ENCODE assay signal across 8 cellular contexts in genomic region chr7:66281678-66282593, GRCh38.
DNase-seq lines count a peak whose midpoint lies in the region; ATAC-seq and TF ChIP-seq lines count a peak whose summit lies in the region.

No MANE protein-coding gene starts in this region.

- peaks cover 19% of the 10 kb centered on the region for H3K4me1 ChIP-seq in Panc1 (ENCODE audit: control insufficient read depth, insufficient read depth, low read length)
- H3K4me1 ChIP-seq in esophagus squamous epithelium: peaks cover 8 to 30% (median 24%) of the 10 kb centered on the region in 3 donors
- H3K4me1 ChIP-seq in Karpas-422 (ENCODE audit: low read length): no peaks in the 10 kb centered on the region

- H3K27ac ChIP-seq in Panc1 (ENCODE audit: low read length): peak overlapping the region; percentile 48
- peak overlapping the region; percentile 35 to 78 (median 64) for H3K27ac ChIP-seq in esophagus squamous epithelium
- no peak overlapping the region for H3K27ac ChIP-seq in Karpas-422 (ENCODE audit: low read length)

- no peaks in the 10 kb centered on the region for H3K79me2 ChIP-seq in Karpas-422 (ENCODE audit: low read length)

- no peak overlapping the region for H3K9ac ChIP-seq in Karpas-422 (ENCODE audit: low read length)

- no peak for TF ChIP-seq POLR2A in esophagus squamous epithelium (IDR thresholded peaks at IDR 0.05)

- H3K4me1 Mint-ChIP-seq in T-helper 2 cell treated with Interferon-gamma antibody and Interleukin-4, amounts not matched to agents 5 μg/mL and 100 μg/mL, for 36 hours (ENCODE audit: low read depth): no peaks in the 10 kb centered on the region

- H3K9me3 ChIP-seq in Panc1 (ENCODE audit: control insufficient read depth, insufficient read depth, low read depth, low read length): no peaks in the 10 kb centered on the region
- H3K9me3 ChIP-seq in esophagus squamous epithelium: no peaks in the 10 kb centered on the region
- no peaks in the 10 kb centered on the region for H3K9me3 ChIP-seq in Karpas-422 (ENCODE audit: low read length)

- no peak overlapping the region for H2AFZ ChIP-seq in Karpas-422 (ENCODE audit: low read length)

- H4K20me1 ChIP-seq in Karpas-422 (ENCODE audit: insufficient read depth, low read depth, low read length): no peaks in the 10 kb centered on the region

- no peak overlapping the region for H3K4me3 Mint-ChIP-seq in T-helper 2 cell treated with Interferon-gamma antibody and Interleukin-4, amounts not matched to agents 5 μg/mL and 100 μg/mL, for 36 hours

- H3K36me3 Mint-ChIP-seq in T-helper 2 cell treated with Interferon-gamma antibody and Interleukin-4, amounts not matched to agents 5 μg/mL and 100 μg/mL, for 36 hours (ENCODE audit: low read depth): no peaks in the 10 kb centered on the region

- H3K36me3 ChIP-seq in Panc1 (ENCODE audit: control insufficient read depth, insufficient read depth, low read length) (no peaks in the 10 kb centered on the region), esophagus squamous epithelium (no peaks in the 10 kb centered on the region), Karpas-422 (ENCODE audit: insufficient read depth, low read length) (no peaks in the 10 kb centered on the region)

- H3K4me3 ChIP-seq in Panc1 (ENCODE audit: low read depth in 2 of 2, low read length in 2 of 2) (no peak overlapping the region), esophagus squamous epithelium (no peak overlapping the region), Karpas-422 (ENCODE audit: low read length) (no peak overlapping the region)

- ATAC-seq in Panc1 (peak; percentile 83), omental fat pad (ENCODE audit: low FRiP score) (peak; percentile 39)

- H3K27me3 Mint-ChIP-seq in T-helper 2 cell treated with Interferon-gamma antibody and Interleukin-4, amounts not matched to agents 5 μg/mL and 100 μg/mL, for 36 hours (ENCODE audit: low read depth): no peaks in the 10 kb centered on the region

- 23 to 33% methylated on average over 8 of the region's 8 CpGs for WGBS in esophagus squamous epithelium, 2 donors

- TF ChIP-seq CTCF in Panc1 (IDR thresholded peaks at IDR 0.05): no peak
- no peak for TF ChIP-seq CTCF in esophagus squamous epithelium (IDR thresholded peaks at IDR 0.05)
- no peak for TF ChIP-seq CTCF in omental fat pad (IDR thresholded peaks at IDR 0.05)

- DNase-seq in DMS 273 treated with DMSO at 0.1 percent for 48 hours (lab: John Stamatoyannopoulos, UW): peak; percentile 89
- no peak for DNase-seq in Panc1 (ENCODE audit: low read depth, low spot score)
- no peak for DNase-seq in esophagus squamous epithelium (lab: John Stamatoyannopoulos, UW)
- no peak for DNase-seq in omental fat pad (ENCODE audit: low spot score)
- no peak for DNase-seq in stimulated activated CD4-positive, alpha-beta T cell treated with anti-CD3 and anti-CD28 coated beads, Interleukin-4, amount 100 ng/mL, for 24 hours
- no peak for DNase-seq in stimulated activated CD4-positive, alpha-beta T cell treated with anti-CD3 and anti-CD28 coated beads, Interleukin-2, amount 100 ng/mL, for 48 hours
- DNase-seq in Karpas-422: no peak
- no peak for DNase-seq in T-helper 2 cell treated with Interferon-gamma antibody and Interleukin-4, amounts not matched to agents 5 μg/mL and 100 μg/mL, for 36 hours (ENCODE audit: low spot score)

- BruUV-seq in Panc1 (replicated peaks; lab: Mats Ljungman, UMichigan): no TSS peak

- intact Hi-C loops in Panc1 (cut with micrococcal nuclease; ENCODE audit: unreplicated experiment): no loop called here
- intact Hi-C loops in esophagus squamous epithelium (cut with DNase I): no loop called here

- no peak overlapping the region for H3K27ac Mint-ChIP-seq in T-helper 2 cell treated with Interferon-gamma antibody and Interleukin-4, amounts not matched to agents 5 μg/mL and 100 μg/mL, for 36 hours

- no peaks in the 10 kb centered on the region for H3K9me2 ChIP-seq in Karpas-422 (replicated peaks; ENCODE audit: insufficient read depth, low read length)

- POLR2A ChIA-PET in Panc1 (lab: Charles Lee): no interaction called here

- in situ Hi-C loops in Panc1 (cut with HindIII; ENCODE audit: low pct_unique_long_range_greater_than_20kb, low sequenced_read_pairs): no loop called here

- H3K27me3 ChIP-seq in Panc1 (ENCODE audit: control insufficient read depth, insufficient read depth, low read length) (no peaks in the 10 kb centered on the region), esophagus squamous epithelium (no peaks in the 10 kb centered on the region), Karpas-422 (ENCODE audit: low read length) (no peaks in the 10 kb centered on the region)

- no peaks in the 10 kb centered on the region for H3K9me3 Mint-ChIP-seq in T-helper 2 cell treated with Interferon-gamma antibody and Interleukin-4, amounts not matched to agents 5 μg/mL and 100 μg/mL, for 36 hours

- CTCF ChIA-PET in Panc1 (lab: Charles Lee): no interaction called here

- no peak overlapping the region for H3K4me2 ChIP-seq in Karpas-422 (ENCODE audit: low read depth, low read length, poor library complexity, severe bottlenecking)
